In the genomic region with DNA sequence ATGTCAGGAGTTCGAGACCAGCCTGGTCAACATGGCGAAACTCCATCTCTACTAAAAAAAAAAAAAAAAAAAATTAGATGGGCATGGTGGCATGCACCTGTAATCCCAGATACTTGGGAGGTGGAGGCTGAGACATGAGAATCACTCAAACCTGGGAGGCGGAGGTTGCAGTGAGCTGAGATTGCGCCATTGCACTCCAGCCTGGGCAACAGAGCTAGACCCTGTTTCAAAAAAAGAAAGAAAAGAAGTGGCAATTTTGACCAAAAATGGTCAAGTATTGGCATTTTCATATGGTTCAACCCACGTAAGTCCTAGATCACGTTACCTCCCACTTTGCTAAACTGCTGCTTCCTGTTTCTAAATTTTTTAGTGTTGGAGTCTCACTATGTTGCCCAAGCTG, we compare ENCODE assay signal across 8 cellular contexts. TPM values are rescaled to one million over a fixed set of nuclear protein-coding genes. Genes with fewer than 3 reads are reported as not detected.
A peak's percentile ranks its signal among the peaks of the same experiment; 100 is the strongest.
DNase-seq lines count a peak whose midpoint lies in the region; ATAC-seq, FAIRE-seq and TF ChIP-seq lines count a peak whose summit lies in the region.
"Not testable (repeated sequence)": the region's sequence is repeated elsewhere in the genome, so short reads cannot be mapped to it uniquely, and the experiment has no call there.

No MANE protein-coding gene starts in this region.

- H3K4me1 ChIP-seq in Karpas-422 (ENCODE audit: low read length), result peaks cover 51% of the 10 kb centered on the region
- peaks cover 26% of the 10 kb centered on the region for H3K4me1 ChIP-seq in HepG2 (ENCODE audit: insufficient read depth, low read length)

- CTCF ChIA-PET in CD4-positive, alpha-beta T cell (lab: Charles Lee), result interaction anchor here (0.6 kb wide), 1 partner anchor 487 kb away, joined by 4 read pairs; no protein-coding TSS in a partner anchor
- CTCF ChIA-PET in T-cell (lab: Charles Lee), result interaction anchor here in 1 of 2 donors (1.2 kb wide), 1 partner anchor 268 kb away, joined by 3 read pairs; no protein-coding TSS in a partner anchor
- CTCF ChIA-PET in activated CD4-positive, alpha-beta T cell treated with anti-CD3 and anti-CD28 coated beads, Interleukin-2, amount 10 ng/mL, durations not matched to agents 7 days and 5 days (lab: Charles Lee), result interaction anchor here (0.6 to 0.7 kb wide), 2 partner anchors 22 to 40 kb away, joined by 3 read pairs; no protein-coding TSS in a partner anchor
- CTCF ChIA-PET in HepG2 (lab: Yijun Ruan, JAX; ENCODE audit: low intra/inter-chr PET ratio, low total read pairs), result not testable (repeated sequence)

- not testable (repeated sequence) for TF ChIP-seq RAD21 in HepG2 (CRISPR knock-in tag; IDR thresholded peaks at IDR 0.05)

- peaks cover 99% of the 10 kb centered on the region for H3K79me2 ChIP-seq in Karpas-422 (ENCODE audit: low read length)
- H3K79me2 ChIP-seq in HepG2 (ENCODE audit: insufficient read depth, low read length), result peaks cover 55% of the 10 kb centered on the region

- not testable (repeated sequence) for DNase-seq in CD4-positive, alpha-beta T cell; Karpas-422; T-cell; activated CD4-positive, alpha-beta T cell treated with anti-CD3 and anti-CD28 coated beads, Interleukin-2, amount 10 ng/mL, durations not matched to agents 7 days and 5 days; HepG2 (ENCODE audit: low spot score); stimulated activated naive B cell treated with anti-CD40 and anti-IgM and Interleukin-4, amounts not matched to agents 10 μg/mL and 1 μg/mL and 100 μg/mL, for 72 hours

- not testable (repeated sequence) for H3K4me3 Mint-ChIP-seq in CD4-positive, alpha-beta T cell; T-cell; activated CD4-positive, alpha-beta T cell treated with anti-CD3 and anti-CD28 coated beads, Interleukin-2, amount 10 ng/mL, durations not matched to agents 7 days and 5 days; activated naive CD8-positive, alpha-beta T cell; stimulated activated naive B cell treated with anti-CD40 and anti-IgM and Interleukin-4, amounts not matched to agents 10 μg/mL and 1 μg/mL and 100 μg/mL, for 72 hours

- peaks cover 90% of the 10 kb centered on the region for H3K36me3 Mint-ChIP-seq in CD4-positive, alpha-beta T cell (ENCODE audit: low read depth)
- peaks cover 33% of the 10 kb centered on the region for H3K36me3 Mint-ChIP-seq in T-cell
- peaks cover 52% of the 10 kb centered on the region for H3K36me3 Mint-ChIP-seq in activated CD4-positive, alpha-beta T cell treated with anti-CD3 and anti-CD28 coated beads, Interleukin-2, amount 10 ng/mL, durations not matched to agents 7 days and 5 days (ENCODE audit: low read depth)
- H3K36me3 Mint-ChIP-seq in activated naive CD8-positive, alpha-beta T cell, result peaks cover 14% of the 10 kb centered on the region
- H3K36me3 Mint-ChIP-seq in stimulated activated naive B cell treated with anti-CD40 and anti-IgM and Interleukin-4, amounts not matched to agents 10 μg/mL and 1 μg/mL and 100 μg/mL, for 72 hours, result peaks cover 41 to 46% of the 10 kb centered on the region in 2 donors

- TF ChIP-seq POLR2A in HepG2 (IDR thresholded peaks at IDR 0.05; ENCODE audit: insufficient read depth in 1 of 2, low read depth in 2 of 2, low read length in 2 of 2), result not testable (repeated sequence)

- H3K27ac Mint-ChIP-seq in CD4-positive, alpha-beta T cell, result peak overlapping the region; percentile 78
- H3K27ac Mint-ChIP-seq in T-cell, result peak overlapping the region; percentile 12 to 52
- H3K27ac Mint-ChIP-seq in activated CD4-positive, alpha-beta T cell treated with anti-CD3 and anti-CD28 coated beads, Interleukin-2, amount 10 ng/mL, durations not matched to agents 7 days and 5 days, result peak overlapping the region; percentile 69
- peak overlapping the region; percentile 10 for H3K27ac Mint-ChIP-seq in activated naive CD8-positive, alpha-beta T cell
- peak overlapping the region; percentile 37 for H3K27ac Mint-ChIP-seq in stimulated activated naive B cell treated with anti-CD40 and anti-IgM and Interleukin-4, amounts not matched to agents 10 μg/mL and 1 μg/mL and 100 μg/mL, for 72 hours

- peaks cover 70% of the 10 kb centered on the region for H4K20me1 ChIP-seq in Karpas-422 (ENCODE audit: insufficient read depth, low read depth, low read length)
- not testable (repeated sequence) for H4K20me1 ChIP-seq in HepG2 (ENCODE audit: insufficient read depth, low read length)

- not testable (repeated sequence) for ATAC-seq in CD4-positive, alpha-beta T cell (ENCODE audit: poor library complexity); T-cell (replicated peaks in 1 of 4); HepG2; stimulated activated naive B cell treated with anti-CD40 and anti-IgM and Interleukin-4, amounts not matched to agents 10 μg/mL and 1 μg/mL and 100 μg/mL, for 72 hours (replicated peaks)

- peaks cover 86% of the 10 kb centered on the region for H3K36me3 ChIP-seq in Karpas-422 (ENCODE audit: insufficient read depth, low read length)
- H3K36me3 ChIP-seq in HepG2 (replicated peaks in 1 of 2; ENCODE audit: control insufficient read depth in 1 of 2, insufficient read depth in 2 of 2, low read length in 2 of 2), result peaks cover 6 to 65% of the 10 kb centered on the region in 2 experiments

- not testable (repeated sequence) for TF ChIP-seq CTCF in CD4-positive, alpha-beta T cell (IDR thresholded peaks at IDR 0.05); VCaP (conservative IDR thresholded peaks at IDR 0.05); HepG2 (CRISPR knock-in tag; IDR thresholded peaks at IDR 0.05)

- intact Hi-C loops in CD4-positive, alpha-beta T cell (cut with DNase I, micrococcal nuclease); HepG2 (cut with micrococcal nuclease; ENCODE audit: unreplicated experiment): not testable (repeated sequence)

- BruUV-seq in HepG2 (replicated peaks; lab: Mats Ljungman, UMichigan), result not testable (repeated sequence)

- H3K4me1 Mint-ChIP-seq in CD4-positive, alpha-beta T cell (ENCODE audit: low read depth), result peaks cover 52% of the 10 kb centered on the region
- H3K4me1 Mint-ChIP-seq in T-cell, result peaks cover 48 to 54% (median 53%) of the 10 kb centered on the region in 3 donors
- peaks cover 37% of the 10 kb centered on the region for H3K4me1 Mint-ChIP-seq in activated CD4-positive, alpha-beta T cell treated with anti-CD3 and anti-CD28 coated beads, Interleukin-2, amount 10 ng/mL, durations not matched to agents 7 days and 5 days
- peaks cover 54% of the 10 kb centered on the region for H3K4me1 Mint-ChIP-seq in activated naive CD8-positive, alpha-beta T cell (ENCODE audit: low read depth)
- peaks cover 14 to 37% of the 10 kb centered on the region in 2 donors for H3K4me1 Mint-ChIP-seq in stimulated activated naive B cell treated with anti-CD40 and anti-IgM and Interleukin-4, amounts not matched to agents 10 μg/mL and 1 μg/mL and 100 μg/mL, for 72 hours

- not testable (repeated sequence) for H3K27me3 ChIP-seq in CD4-positive, alpha-beta T cell (ENCODE audit: control insufficient read depth, insufficient read depth, low read length); Karpas-422 (ENCODE audit: low read length); HepG2 (ENCODE audit: control insufficient read depth in 1 of 2, insufficient read depth in 2 of 2, low read length in 2 of 2)

- not testable (repeated sequence) for H3K4me2 ChIP-seq in Karpas-422 (ENCODE audit: low read depth, low read length, poor library complexity, severe bottlenecking); HepG2 (ENCODE audit: low read depth, low read length)

- not testable (repeated sequence) for FAIRE-seq in HepG2 (lab: Jason Lieb, UNC)

- TF ChIP-seq EP300 in HepG2 (IDR thresholded peaks at IDR 0.05; ENCODE audit: low read depth in 2 of 2, low read length in 2 of 2); HepG2 (CRISPR knock-in tag; IDR thresholded peaks at IDR 0.05; ENCODE audit: borderline replicate concordance): not testable (repeated sequence)

- not testable (repeated sequence) for H3K27ac ChIP-seq in CD4-positive, alpha-beta T cell (ENCODE audit: low read depth, low read length); HepG2 (ENCODE audit: extremely low read length, insufficient read depth, low read length)
- peak overlapping the region; percentile 35 for H3K27ac ChIP-seq in Karpas-422 (ENCODE audit: low read length)
- peak overlapping the region; percentile 62; the same call in 1 of the 2 replicates for H3K27ac ChIP-seq in VCaP

- H3K9me3 Mint-ChIP-seq in CD4-positive, alpha-beta T cell; T-cell; activated CD4-positive, alpha-beta T cell treated with anti-CD3 and anti-CD28 coated beads, Interleukin-2, amount 10 ng/mL, durations not matched to agents 7 days and 5 days; activated naive CD8-positive, alpha-beta T cell (ENCODE audit: low read depth); stimulated activated naive B cell treated with anti-CD40 and anti-IgM and Interleukin-4, amounts not matched to agents 10 μg/mL and 1 μg/mL and 100 μg/mL, for 72 hours: not testable (repeated sequence)

- not testable (repeated sequence) for H3K9ac ChIP-seq in Karpas-422 (ENCODE audit: low read length); HepG2 (ENCODE audit: insufficient read depth, low read depth, low read length)

- H3K9me2 ChIP-seq in Karpas-422 (replicated peaks; ENCODE audit: insufficient read depth, low read length), result not testable (repeated sequence)

- not testable (repeated sequence) for H3K27me3 Mint-ChIP-seq in CD4-positive, alpha-beta T cell; T-cell; activated CD4-positive, alpha-beta T cell treated with anti-CD3 and anti-CD28 coated beads, Interleukin-2, amount 10 ng/mL, durations not matched to agents 7 days and 5 days; activated naive CD8-positive, alpha-beta T cell; stimulated activated naive B cell treated with anti-CD40 and anti-IgM and Interleukin-4, amounts not matched to agents 10 μg/mL and 1 μg/mL and 100 μg/mL, for 72 hours

- H2AFZ ChIP-seq in Karpas-422 (ENCODE audit: low read length); HepG2 (ENCODE audit: low read length): not testable (repeated sequence)

- in situ Hi-C loops in HepG2 (cut with HindIII; ENCODE audit: extremely low pct_ligation_motif_present, low pct_unique_long_range_greater_than_20kb), result not testable (repeated sequence)

- POLR2A ChIA-PET in CD4-positive, alpha-beta T cell (lab: Charles Lee), result interaction anchor here (0.7 kb wide), 1 partner anchor 553 kb away, joined by 5 read pairs; a partner anchor contains a TSS
- POLR2A ChIA-PET in T-cell (lab: Charles Lee); activated CD4-positive, alpha-beta T cell treated with anti-CD3 and anti-CD28 coated beads, Interleukin-2, amount 10 ng/mL, durations not matched to agents 7 days and 5 days (lab: Charles Lee): not testable (repeated sequence)
- POLR2A ChIA-PET in HepG2 (lab: Yijun Ruan, JAX), result interaction anchor here (0.6 kb wide), 1 partner anchor 407 kb away, joined by 3 read pairs; no protein-coding TSS in a partner anchor

- H3K4me3 ChIP-seq in Karpas-422 (ENCODE audit: low read length); HepG2 (replicated peaks in 1 of 3; ENCODE audit: insufficient read depth in 1 of 3, low read depth in 2 of 3, low read length in 3 of 3): not testable (repeated sequence)

- not testable (repeated sequence) for H3K9me3 ChIP-seq in CD4-positive, alpha-beta T cell (ENCODE audit: control insufficient read depth, low read length); Karpas-422 (ENCODE audit: low read length); HepG2 (ENCODE audit: low read length)

- 100% methylated on average over 6 of the region's 6 CpGs for WGBS in HepG2 (ENCODE audit: low lambda C conversion rate)

RNA-seq across cellular contexts. Expression of a gene that starts 8.6 kb away (rescaled TPM):
- total RNA-seq in CD4-positive, alpha-beta T cell, result 10 to 100 TPM; 60.2 to 66.3 TPM
- 304 and 383 TPM in 2 replicates for total RNA-seq in Karpas-422 (2014; rRNA removed; shearing (Covaris generic); ENCODE audit: low replicate concordance)
- total RNA-seq in T-cell (10 to 100 TPM; 47.7 to 55.6 (median 51.4) TPM), HepG2 (2016; rRNA removed; fragmentation: Illumina TruSeq; extraction: Trizol) (131 and 204 TPM in 2 replicates)
- total RNA-seq in activated CD4-positive, alpha-beta T cell treated with anti-CD3 and anti-CD28 coated beads, Interleukin-2, amount 10 ng/mL, durations not matched to agents 7 days and 5 days, result 10 to 100 TPM; 68.0 to 72.5 TPM
- total RNA-seq in HepG2 (2016; cell fraction: cytosol; rRNA removed; fragmentation: Illumina TruSeq; extraction: Trizol; ENCODE audit: low read depth), result 21.4 and 23.9 TPM in 2 replicates
- total RNA-seq in HepG2 (2016; cell fraction: insoluble cytoplasmic fraction; rRNA removed; fragmentation: Illumina TruSeq; extraction: Trizol), result 131 and 201 TPM in 2 replicates
- total RNA-seq in HepG2 (2016; cell fraction: membrane; rRNA removed; fragmentation: Illumina TruSeq; extraction: Trizol), result 42.6 and 52.7 TPM in 2 replicates
- 62.6 and 66.2 TPM in 2 replicates for total RNA-seq in HepG2 (2016; cell fraction: nucleus; rRNA removed; fragmentation: Illumina TruSeq; extraction: Trizol)
- 45.5 and 67.8 TPM in 2 replicates for polyA plus RNA-seq in HepG2 (2011; rRNA removed)
- polyA plus RNA-seq in HepG2 (2011; cell fraction: cytosol; rRNA removed), result 28.2 and 39.5 TPM in 2 replicates
- polyA plus RNA-seq in HepG2 (2011; cell fraction: nucleus; rRNA removed), result 12.7 and 22.3 TPM in 2 replicates
- 87.5 and 112 TPM in 2 replicates for polyA plus RNA-seq in HepG2 (2012)
- polyA plus RNA-seq in HepG2 (2016; cell fraction: cytosol; fragmentation: Illumina TruSeq; extraction: Trizol; ENCODE audit: low read depth), result 13.5 and 16.5 TPM in 2 replicates
- 213 and 228 TPM in 2 replicates for polyA plus RNA-seq in HepG2 (2016; cell fraction: insoluble cytoplasmic fraction; fragmentation: Illumina TruSeq; extraction: Trizol; ENCODE audit: low read depth)
- polyA plus RNA-seq in HepG2 (2016; cell fraction: membrane; fragmentation: Illumina TruSeq; extraction: Trizol; ENCODE audit: low read depth), result 32.1 and 38.2 TPM in 2 replicates
- polyA plus RNA-seq in HepG2 (2016; cell fraction: nucleus; fragmentation: Illumina TruSeq; extraction: Trizol; ENCODE audit: insufficient read depth, low read depth), result 73.0 and 79.4 TPM in 2 replicates
- polyA minus RNA-seq in HepG2 (2011; rRNA and poly(A)+ RNA removed; ENCODE audit: low replicate concordance), result 12.0 and 19.3 TPM in 2 replicates
- 28.9 and 29.6 TPM in 2 replicates for polyA minus RNA-seq in HepG2 (2011; cell fraction: cytosol; rRNA and poly(A)+ RNA removed)
- 89.4 and 91.0 TPM in 2 replicates for polyA minus RNA-seq in HepG2 (2011; cell fraction: nucleus; rRNA and poly(A)+ RNA removed)

Comparison
In these comparisons a context has a peak if more than half of its experiments do, and no peak if none do; other contexts are left out.
1. H3K27ac Mint-ChIP-seq: peak in every context shown above with its lines; median percentile 78 in CD4-positive, alpha-beta T cell; 69 in activated CD4-positive, alpha-beta T cell treated with anti-CD3 and anti-CD28 coated beads, Interleukin-2, amount 10 ng/mL, durations not matched to agents 7 days and 5 days; 37 in stimulated activated naive B cell treated with anti-CD40 and anti-IgM and Interleukin-4, amounts not matched to agents 10 μg/mL and 1 μg/mL and 100 μg/mL, for 72 hours; 32 in T-cell; 10 in activated naive CD8-positive, alpha-beta T cell.